Comparison of ENCODE assay signal across 24 cellular contexts in the genomic region with DNA sequence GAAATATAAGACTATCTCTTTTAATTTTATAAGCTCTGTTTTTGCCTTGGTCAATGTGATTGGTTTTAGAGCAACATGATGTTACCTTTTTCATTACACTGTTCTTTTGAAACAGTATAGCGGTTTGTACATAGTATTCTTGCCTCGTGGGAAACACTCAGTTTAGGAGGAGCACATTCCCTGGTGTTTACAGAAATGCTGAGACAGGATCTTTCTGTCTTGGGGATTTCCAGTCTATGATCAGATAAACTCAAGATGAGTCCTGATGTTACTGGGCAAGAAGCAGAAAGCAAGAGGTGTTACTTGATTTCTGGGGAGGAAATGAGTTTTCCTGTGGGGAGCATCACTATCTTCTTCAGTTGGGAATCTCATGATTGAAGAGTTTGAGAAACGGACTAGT. TPM values are rescaled to one million over a fixed set of nuclear protein-coding genes. Genes with fewer than 3 reads are reported as not detected.
DNase-seq lines count a peak whose midpoint lies in the region; ATAC-seq and TF ChIP-seq lines count a peak whose summit lies in the region.
"Had no signal": no experiment of that assay in that cellular context is flagged by ENCODE, and none has a peak within 500 bp of the region (broad histone marks: within the 10 kb centered on the region; RNA-seq: fewer than 3 reads in every experiment).

No MANE protein-coding gene starts in this region.

- H3K9me3 ChIP-seq in gastrocnemius medialis = no peaks in the 10 kb centered on the region
- H3K9me3 ChIP-seq: BLaER1 had no signal

- DNase-seq in G401 (ENCODE audit: low spot score) = peak; percentile 54
- DNase-seq in iris pigment epithelial cell (ENCODE audit: low read depth) = peak; percentile 48
- no peak for DNase-seq in gastrocnemius medialis
- DNase-seq in hypothalamus (lab: John Stamatoyannopoulos, UW) = no peak
- no peak for DNase-seq in cardiac septum (ENCODE audit: low spot score)
- DNase-seq: Calu3; CD4-positive, alpha-beta memory T cell; H7; HFFc6; NCI-H1048; NCI-H1436; NCI-H1930; NCI-H446; NCI-H748 treated with DMSO at 0.1 percent for 48 hours; NK-92 treated with Interleukin-12 subunit alpha and Interleukin-12 subunit beta, amount 100 ng/mL, for 24 hours had no signal

- H3K27ac ChIP-seq in VCaP = peak overlapping the region; percentile 5; the same call in 1 of the 2 replicates
- H3K27ac ChIP-seq in gastrocnemius medialis = peak overlapping the region; percentile 26 to 88 (median 56)
- H3K27ac ChIP-seq: BLaER1, KMS-11 had no signal

- H3K4me3 ChIP-seq in gastrocnemius medialis = no peak overlapping the region
- H3K4me3 ChIP-seq: BLaER1 had no signal

- ATAC-seq in gastrocnemius medialis (peak in 1 of 2 donors; percentile 41), HG03432 (IDR thresholded peaks at IDR 0.05; ENCODE audit: unreplicated experiment) (no peak), GM19328 (IDR thresholded peaks at IDR 0.05; ENCODE audit: unreplicated experiment) (no peak)
- ATAC-seq: Right ventricle myocardium inferior had no signal

- TF ChIP-seq CTCF in VCaP (conservative IDR thresholded peaks at IDR 0.05) (no peak), gastrocnemius medialis (IDR thresholded peaks at IDR 0.05 in 4 of 5, conservative IDR thresholded peaks at IDR 0.05 in 1 of 5) (no peak)

- peaks cover 0 to 3% (median 0%) of the 10 kb centered on the region in 3 donors for H3K27me3 ChIP-seq in gastrocnemius medialis

- no peak for TF ChIP-seq POLR2A in gastrocnemius medialis (IDR thresholded peaks at IDR 0.05)

- peaks cover 19 to 35% of the 10 kb centered on the region in 2 donors for H3K4me1 ChIP-seq in gastrocnemius medialis

- intact Hi-C loops in gastrocnemius medialis (cut with DNase I; ENCODE audit: low total_unique reads) = no loop called here
- intact Hi-C loops in cardiac septum (cut with DNase I) = no loop called here

- H3K36me3 ChIP-seq in gastrocnemius medialis = no peaks in the 10 kb centered on the region
- H3K36me3 ChIP-seq: BLaER1 had no signal

- in situ Hi-C loops in G401 (cut with HindIII; ENCODE audit: low sequenced_read_pairs) = no loop called here
- in situ Hi-C loops in gastrocnemius medialis (cut with MboI; ENCODE audit: low sequenced_read_pairs in 4 of 4) = no loop called here

RNA-seq across cellular contexts. Expression of gene TMEM266, which starts 2.5 kb away (rescaled TPM):
- total RNA-seq in G401 (2014; rRNA removed; shearing (Covaris generic)) = 0.06 and 1.5 TPM in 2 replicates
- total RNA-seq in gastrocnemius medialis = 10 to 100 TPM in 2 of 4 donors, 1 to 10 TPM in 2; 3.6 to 17.1 (median 11.7) TPM
- total RNA-seq in cardiac septum = not detected
- total RNA-seq: Calu3; CD4-positive, alpha-beta memory T cell; HT-29; M059J; OCI-LY7; Right ventricle myocardium inferior had no signal

RNA-seq across cellular contexts. Expression of gene NRG4, which starts 50.1 kb away (rescaled TPM):
- total RNA-seq in G401 (2014; rRNA removed; shearing (Covaris generic)) = not detected in 2 replicates
- total RNA-seq in gastrocnemius medialis = 1 to 10 TPM; 2.0 to 9.8 (median 3.4) TPM
- not detected for total RNA-seq in cardiac septum
- total RNA-seq: CD4-positive, alpha-beta memory T cell; HFFc6; HT-29; M059J; OCI-LY7; Right ventricle myocardium inferior had no signal

Comparison
In these comparisons a context has a peak if more than half of its experiments do, and no peak if none do; other contexts are left out.
1. DNase-seq: peak in G401 (single experiment) and iris pigment epithelial cell (single experiment); none in gastrocnemius medialis (0 of 2), hypothalamus (0 of 51) and cardiac septum (single experiment).